20 cellular contexts compared by ENCODE assay signal in genomic region chr4:182177166-182177565, GRCh38.
"Had no signal": no experiment of that assay in that cellular context is flagged by ENCODE, and none has a peak within 500 bp of the region (broad histone marks: within the 10 kb centered on the region; RNA-seq: fewer than 3 reads in every experiment).

No MANE protein-coding gene starts in this region.

- FAIRE-seq: colon had no signal

- H3K4me3 Mint-ChIP-seq: activated naive CD4-positive, alpha-beta T cell treated with anti-CD3 and anti-CD28 coated beads, Interleukin-2, amount 50 U/mL, for 24 hours; activated T-cell treated with anti-CD3 and anti-CD28 coated beads, Interleukin-2, amount 50 U/mL, for 72 hours; nephron progenitor cell; stimulated activated naive B cell treated with anti-CD40 and anti-IgM and Interleukin-4, amounts not matched to agents 10 μg/mL and 1 μg/mL and 100 μg/mL, for 72 hours had no signal

- H3K4me1 Mint-ChIP-seq: activated naive CD4-positive, alpha-beta T cell treated with anti-CD3 and anti-CD28 coated beads, Interleukin-2, amount 50 U/mL, for 24 hours; stimulated activated naive B cell treated with anti-CD40 and anti-IgM and Interleukin-4, amounts not matched to agents 10 μg/mL and 1 μg/mL and 100 μg/mL, for 72 hours had no signal

- H3K36me3 Mint-ChIP-seq: activated naive CD4-positive, alpha-beta T cell treated with anti-CD3 and anti-CD28 coated beads, Interleukin-2, amount 50 U/mL, for 24 hours; stimulated activated naive B cell treated with anti-CD40 and anti-IgM and Interleukin-4, amounts not matched to agents 10 μg/mL and 1 μg/mL and 100 μg/mL, for 72 hours had no signal

- ATAC-seq: activated CD4-positive, CD25-positive, alpha-beta regulatory T cell treated with anti-CD3 and anti-CD28 coated beads, Interleukin-2, amount 50 U/mL, for 24 hours; activated T-cell treated with anti-CD3 and anti-CD28 coated beads, Interleukin-2, amount 50 U/mL, for 72 hours; heart left ventricle; stimulated activated naive B cell treated with anti-CD40 and anti-IgM and Interleukin-4, amounts not matched to agents 10 μg/mL and 1 μg/mL and 100 μg/mL, for 72 hours; upper lobe of right lung had no signal

- H3K9me3 ChIP-seq: heart left ventricle, left ventricle myocardium inferior, sigmoid colon, thoracic aorta, upper lobe of right lung had no signal

- H3K27me3 ChIP-seq: cardiac muscle cell, sigmoid colon, upper lobe of right lung had no signal

- H3K36me3 ChIP-seq: cardiac muscle cell, heart left ventricle, left ventricle myocardium inferior, sigmoid colon, thoracic aorta, upper lobe of right lung had no signal

- H3K27ac ChIP-seq: cardiac muscle cell, dorsolateral prefrontal cortex, heart left ventricle, left ventricle myocardium inferior, sigmoid colon, thoracic aorta, upper lobe of right lung had no signal

- H3K27ac Mint-ChIP-seq: activated naive CD4-positive, alpha-beta T cell treated with anti-CD3 and anti-CD28 coated beads, Interleukin-2, amount 50 U/mL, for 24 hours; activated T-cell treated with anti-CD3 and anti-CD28 coated beads, Interleukin-2, amount 50 U/mL, for 72 hours; nephron progenitor cell; stimulated activated naive B cell treated with anti-CD40 and anti-IgM and Interleukin-4, amounts not matched to agents 10 μg/mL and 1 μg/mL and 100 μg/mL, for 72 hours had no signal

- H3K27me3 Mint-ChIP-seq: activated naive CD4-positive, alpha-beta T cell treated with anti-CD3 and anti-CD28 coated beads, Interleukin-2, amount 50 U/mL, for 24 hours; stimulated activated naive B cell treated with anti-CD40 and anti-IgM and Interleukin-4, amounts not matched to agents 10 μg/mL and 1 μg/mL and 100 μg/mL, for 72 hours had no signal

- H3K4me3 ChIP-seq: cardiac muscle cell, dorsolateral prefrontal cortex, heart left ventricle, left ventricle myocardium inferior, sigmoid colon, thoracic aorta, upper lobe of right lung had no signal

- H3K9me3 Mint-ChIP-seq: activated naive CD4-positive, alpha-beta T cell treated with anti-CD3 and anti-CD28 coated beads, Interleukin-2, amount 50 U/mL, for 24 hours; activated T-cell treated with anti-CD3 and anti-CD28 coated beads, Interleukin-2, amount 50 U/mL, for 72 hours; nephron progenitor cell; stimulated activated naive B cell treated with anti-CD40 and anti-IgM and Interleukin-4, amounts not matched to agents 10 μg/mL and 1 μg/mL and 100 μg/mL, for 72 hours had no signal

- DNase-seq: activated gamma-delta T cell; activated T-cell treated with anti-CD3 and anti-CD28 coated beads, Interleukin-2, amount 50 U/mL, for 72 hours; dorsolateral prefrontal cortex; foreskin melanocyte; heart left ventricle; kidney glomerular epithelial cell; left ventricle myocardium inferior; mammary epithelial cell; nephron progenitor cell; occipital lobe; posterior cingulate gyrus; sigmoid colon; stimulated activated CD4-positive, alpha-beta T cell treated with anti-CD3 and anti-CD28 coated beads, Interleukin-4, amount 100 ng/mL, for 4 hours; stimulated activated naive B cell treated with anti-CD40 and anti-IgM and Interleukin-4, amounts not matched to agents 10 μg/mL and 1 μg/mL and 100 μg/mL, for 72 hours; upper lobe of right lung had no signal

- H3K4me1 ChIP-seq: heart left ventricle, left ventricle myocardium inferior, sigmoid colon, upper lobe of right lung had no signal
